Comparison of ENCODE assay signal across 1 cellular context in the genomic region with DNA sequence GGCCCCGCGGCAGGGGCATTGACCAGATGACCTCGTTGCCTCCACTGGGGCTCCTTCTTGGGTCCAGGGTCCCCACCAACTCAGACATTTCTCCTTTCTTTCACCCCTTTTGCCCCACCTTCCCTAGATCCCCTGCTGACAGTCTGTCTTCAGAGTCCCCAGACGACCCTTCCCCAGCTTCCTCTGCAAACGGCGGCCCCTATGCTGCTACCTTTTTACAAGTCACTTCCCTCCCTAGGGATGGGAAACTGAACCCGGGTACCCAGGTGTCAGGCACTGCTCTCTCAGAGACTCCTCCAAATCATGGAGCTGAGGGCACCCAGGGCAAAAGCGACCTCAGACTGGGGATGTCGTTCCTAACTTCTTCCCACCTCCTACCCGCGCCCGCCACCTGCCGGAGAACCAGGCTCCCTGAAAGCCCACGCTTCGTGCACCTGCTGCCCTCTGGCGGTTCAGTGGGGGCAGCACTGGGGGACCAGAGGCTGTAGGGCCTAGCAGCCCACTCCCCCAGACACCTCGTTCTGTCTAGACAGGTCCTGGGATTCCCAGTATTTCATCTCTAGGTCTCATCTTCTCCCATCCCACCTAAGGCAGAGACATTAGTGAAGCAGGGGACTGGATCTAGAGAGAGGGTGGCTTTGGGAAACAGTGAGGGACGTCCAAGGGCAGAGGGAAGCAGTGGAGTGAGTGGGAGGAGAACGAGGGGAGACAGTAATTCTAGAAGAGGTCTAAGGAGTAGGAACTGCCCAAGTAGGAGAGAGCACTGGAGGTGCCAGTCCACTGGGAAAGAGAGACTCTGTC.
TF ChIP-seq lines count a peak whose summit lies in the region.

No MANE protein-coding gene starts in this region.

TF ChIP-seq in HEK293, 187 proteins besides CTCF, POLR2A, EP300 and RAD21 (continued from another document and continues in another):
- TF ChIP-seq, protein P1, sequence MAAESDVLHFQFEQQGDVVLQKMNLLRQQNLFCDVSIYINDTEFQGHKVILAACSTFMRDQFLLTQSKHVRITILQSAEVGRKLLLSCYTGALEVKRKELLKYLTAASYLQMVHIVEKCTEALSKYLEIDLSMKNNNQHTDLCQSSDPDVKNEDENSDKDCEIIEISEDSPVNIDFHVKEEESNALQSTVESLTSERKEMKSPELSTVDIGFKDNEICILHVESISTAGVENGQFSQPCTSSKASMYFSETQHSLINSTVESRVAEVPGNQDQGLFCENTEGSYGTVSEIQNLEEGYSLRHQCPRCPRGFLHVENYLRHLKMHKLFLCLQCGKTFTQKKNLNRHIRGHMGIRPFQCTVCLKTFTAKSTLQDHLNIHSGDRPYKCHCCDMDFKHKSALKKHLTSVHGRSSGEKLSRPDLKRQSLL (tag by site-specific recombination; IDR thresholded peaks at IDR 0.05) = 0 out of 2 replicates have a peak, but pooled peaks have one; percentile 37
- TF ChIP-seq, protein P2, sequence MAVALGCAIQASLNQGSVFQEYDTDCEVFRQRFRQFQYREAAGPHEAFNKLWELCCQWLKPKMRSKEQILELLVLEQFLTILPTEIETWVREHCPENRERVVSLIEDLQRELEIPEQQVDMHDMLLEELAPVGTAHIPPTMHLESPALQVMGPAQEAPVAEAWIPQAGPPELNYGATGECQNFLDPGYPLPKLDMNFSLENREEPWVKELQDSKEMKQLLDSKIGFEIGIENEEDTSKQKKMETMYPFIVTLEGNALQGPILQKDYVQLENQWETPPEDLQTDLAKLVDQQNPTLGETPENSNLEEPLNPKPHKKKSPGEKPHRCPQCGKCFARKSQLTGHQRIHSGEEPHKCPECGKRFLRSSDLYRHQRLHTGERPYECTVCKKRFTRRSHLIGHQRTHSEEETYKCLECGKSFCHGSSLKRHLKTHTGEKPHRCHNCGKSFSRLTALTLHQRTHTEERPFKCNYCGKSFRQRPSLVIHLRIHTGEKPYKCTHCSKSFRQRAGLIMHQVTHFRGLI (tag by site-specific recombination; IDR thresholded peaks at IDR 0.05) = 0 out of 2 replicates have a peak, but pooled peaks have one; percentile 10
- TF ChIP-seq, protein P3, sequence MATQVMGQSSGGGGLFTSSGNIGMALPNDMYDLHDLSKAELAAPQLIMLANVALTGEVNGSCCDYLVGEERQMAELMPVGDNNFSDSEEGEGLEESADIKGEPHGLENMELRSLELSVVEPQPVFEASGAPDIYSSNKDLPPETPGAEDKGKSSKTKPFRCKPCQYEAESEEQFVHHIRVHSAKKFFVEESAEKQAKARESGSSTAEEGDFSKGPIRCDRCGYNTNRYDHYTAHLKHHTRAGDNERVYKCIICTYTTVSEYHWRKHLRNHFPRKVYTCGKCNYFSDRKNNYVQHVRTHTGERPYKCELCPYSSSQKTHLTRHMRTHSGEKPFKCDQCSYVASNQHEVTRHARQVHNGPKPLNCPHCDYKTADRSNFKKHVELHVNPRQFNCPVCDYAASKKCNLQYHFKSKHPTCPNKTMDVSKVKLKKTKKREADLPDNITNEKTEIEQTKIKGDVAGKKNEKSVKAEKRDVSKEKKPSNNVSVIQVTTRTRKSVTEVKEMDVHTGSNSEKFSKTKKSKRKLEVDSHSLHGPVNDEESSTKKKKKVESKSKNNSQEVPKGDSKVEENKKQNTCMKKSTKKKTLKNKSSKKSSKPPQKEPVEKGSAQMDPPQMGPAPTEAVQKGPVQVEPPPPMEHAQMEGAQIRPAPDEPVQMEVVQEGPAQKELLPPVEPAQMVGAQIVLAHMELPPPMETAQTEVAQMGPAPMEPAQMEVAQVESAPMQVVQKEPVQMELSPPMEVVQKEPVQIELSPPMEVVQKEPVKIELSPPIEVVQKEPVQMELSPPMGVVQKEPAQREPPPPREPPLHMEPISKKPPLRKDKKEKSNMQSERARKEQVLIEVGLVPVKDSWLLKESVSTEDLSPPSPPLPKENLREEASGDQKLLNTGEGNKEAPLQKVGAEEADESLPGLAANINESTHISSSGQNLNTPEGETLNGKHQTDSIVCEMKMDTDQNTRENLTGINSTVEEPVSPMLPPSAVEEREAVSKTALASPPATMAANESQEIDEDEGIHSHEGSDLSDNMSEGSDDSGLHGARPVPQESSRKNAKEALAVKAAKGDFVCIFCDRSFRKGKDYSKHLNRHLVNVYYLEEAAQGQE (tag by site-specific recombination; IDR thresholded peaks at IDR 0.05) = 0 out of 2 replicates have a peak, but pooled peaks have one; percentile 12
- peak; percentile 81 for TF ChIP-seq ZNF366 (tag by site-specific recombination; conservative IDR thresholded peaks at IDR 0.05)
- TF ChIP-seq, protein P4, sequence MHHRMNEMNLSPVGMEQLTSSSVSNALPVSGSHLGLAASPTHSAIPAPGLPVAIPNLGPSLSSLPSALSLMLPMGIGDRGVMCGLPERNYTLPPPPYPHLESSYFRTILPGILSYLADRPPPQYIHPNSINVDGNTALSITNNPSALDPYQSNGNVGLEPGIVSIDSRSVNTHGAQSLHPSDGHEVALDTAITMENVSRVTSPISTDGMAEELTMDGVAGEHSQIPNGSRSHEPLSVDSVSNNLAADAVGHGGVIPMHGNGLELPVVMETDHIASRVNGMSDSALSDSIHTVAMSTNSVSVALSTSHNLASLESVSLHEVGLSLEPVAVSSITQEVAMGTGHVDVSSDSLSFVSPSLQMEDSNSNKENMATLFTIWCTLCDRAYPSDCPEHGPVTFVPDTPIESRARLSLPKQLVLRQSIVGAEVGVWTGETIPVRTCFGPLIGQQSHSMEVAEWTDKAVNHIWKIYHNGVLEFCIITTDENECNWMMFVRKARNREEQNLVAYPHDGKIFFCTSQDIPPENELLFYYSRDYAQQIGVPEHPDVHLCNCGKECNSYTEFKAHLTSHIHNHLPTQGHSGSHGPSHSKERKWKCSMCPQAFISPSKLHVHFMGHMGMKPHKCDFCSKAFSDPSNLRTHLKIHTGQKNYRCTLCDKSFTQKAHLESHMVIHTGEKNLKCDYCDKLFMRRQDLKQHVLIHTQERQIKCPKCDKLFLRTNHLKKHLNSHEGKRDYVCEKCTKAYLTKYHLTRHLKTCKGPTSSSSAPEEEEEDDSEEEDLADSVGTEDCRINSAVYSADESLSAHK (tag by site-specific recombination; IDR thresholded peaks at IDR 0.05) = no peak; the same call in 1 of the 2 replicates
- peak; percentile 83 for TF ChIP-seq MZF1 (tag by site-specific recombination; IDR thresholded peaks at IDR 0.05; ENCODE audit: borderline replicate concordance)
- no peak for TF ChIP-seq TCF7L2 (IDR thresholded peaks at IDR 0.05; ENCODE audit: borderline replicate concordance, low read depth, low read length)
- TF ChIP-seq KLF8 (tag by site-specific recombination; IDR thresholded peaks at IDR 0.05) = peak; percentile 34
- no peak for TF ChIP-seq ZBTB21 (tag by site-specific recombination; IDR thresholded peaks at IDR 0.05)
- peak; percentile 96 for TF ChIP-seq ZFHX2 (tag by site-specific recombination; conservative IDR thresholded peaks at IDR 0.05)
- TF ChIP-seq IKZF3 (tag by site-specific recombination; IDR thresholded peaks at IDR 0.05) = peak; percentile 89
- TF ChIP-seq ZNF623 (tag by site-specific recombination; IDR thresholded peaks at IDR 0.05) = no peak
- peak; percentile 31 for TF ChIP-seq ZNF335 (tag by site-specific recombination; conservative IDR thresholded peaks at IDR 0.05)
- peak; percentile 91 for TF ChIP-seq ZNF660 (tag by site-specific recombination; IDR thresholded peaks at IDR 0.05)
- TF ChIP-seq, protein P5, sequence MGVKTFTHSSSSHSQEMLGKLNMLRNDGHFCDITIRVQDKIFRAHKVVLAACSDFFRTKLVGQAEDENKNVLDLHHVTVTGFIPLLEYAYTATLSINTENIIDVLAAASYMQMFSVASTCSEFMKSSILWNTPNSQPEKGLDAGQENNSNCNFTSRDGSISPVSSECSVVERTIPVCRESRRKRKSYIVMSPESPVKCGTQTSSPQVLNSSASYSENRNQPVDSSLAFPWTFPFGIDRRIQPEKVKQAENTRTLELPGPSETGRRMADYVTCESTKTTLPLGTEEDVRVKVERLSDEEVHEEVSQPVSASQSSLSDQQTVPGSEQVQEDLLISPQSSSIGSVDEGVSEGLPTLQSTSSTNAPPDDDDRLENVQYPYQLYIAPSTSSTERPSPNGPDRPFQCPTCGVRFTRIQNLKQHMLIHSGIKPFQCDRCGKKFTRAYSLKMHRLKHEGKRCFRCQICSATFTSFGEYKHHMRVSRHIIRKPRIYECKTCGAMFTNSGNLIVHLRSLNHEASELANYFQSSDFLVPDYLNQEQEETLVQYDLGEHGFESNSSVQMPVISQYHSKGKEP (tag by site-specific recombination; IDR thresholded peaks at IDR 0.05) = 0 out of 2 replicates have a peak, but pooled peaks have one; percentile 24
- TF ChIP-seq PRDM1 (tag by site-specific recombination; IDR thresholded peaks at IDR 0.05) = peak; percentile 72
- TF ChIP-seq ZNF600 (tag by site-specific recombination; IDR thresholded peaks at IDR 0.05) = 0 out of 2 replicates have a peak, but pooled peaks have one; percentile 26
- TF ChIP-seq, protein P6, sequence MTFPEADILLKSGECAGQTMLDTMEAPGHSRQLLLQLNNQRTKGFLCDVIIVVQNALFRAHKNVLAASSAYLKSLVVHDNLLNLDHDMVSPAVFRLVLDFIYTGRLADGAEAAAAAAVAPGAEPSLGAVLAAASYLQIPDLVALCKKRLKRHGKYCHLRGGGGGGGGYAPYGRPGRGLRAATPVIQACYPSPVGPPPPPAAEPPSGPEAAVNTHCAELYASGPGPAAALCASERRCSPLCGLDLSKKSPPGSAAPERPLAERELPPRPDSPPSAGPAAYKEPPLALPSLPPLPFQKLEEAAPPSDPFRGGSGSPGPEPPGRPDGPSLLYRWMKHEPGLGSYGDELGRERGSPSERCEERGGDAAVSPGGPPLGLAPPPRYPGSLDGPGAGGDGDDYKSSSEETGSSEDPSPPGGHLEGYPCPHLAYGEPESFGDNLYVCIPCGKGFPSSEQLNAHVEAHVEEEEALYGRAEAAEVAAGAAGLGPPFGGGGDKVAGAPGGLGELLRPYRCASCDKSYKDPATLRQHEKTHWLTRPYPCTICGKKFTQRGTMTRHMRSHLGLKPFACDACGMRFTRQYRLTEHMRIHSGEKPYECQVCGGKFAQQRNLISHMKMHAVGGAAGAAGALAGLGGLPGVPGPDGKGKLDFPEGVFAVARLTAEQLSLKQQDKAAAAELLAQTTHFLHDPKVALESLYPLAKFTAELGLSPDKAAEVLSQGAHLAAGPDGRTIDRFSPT (tag by site-specific recombination; IDR thresholded peaks at IDR 0.05) = peak; percentile 58; the same call in 1 of the 2 replicates
- TF ChIP-seq ZNF2 (tag by site-specific recombination; IDR thresholded peaks at IDR 0.05) = peak; percentile 92
- peak; percentile 65; the same call in 1 of the 2 replicates for TF ChIP-seq ZNF324 (tag by site-specific recombination; IDR thresholded peaks at IDR 0.05)
- TF ChIP-seq ZXDB (tag by site-specific recombination; IDR thresholded peaks at IDR 0.05) = peak; percentile 38; the same call in 1 of the 2 replicates
- TF ChIP-seq ZEB2 (tag by site-specific recombination; IDR thresholded peaks at IDR 0.05) = peak; percentile 41; the same call in 1 of the 2 replicates
- TF ChIP-seq, protein P7, sequence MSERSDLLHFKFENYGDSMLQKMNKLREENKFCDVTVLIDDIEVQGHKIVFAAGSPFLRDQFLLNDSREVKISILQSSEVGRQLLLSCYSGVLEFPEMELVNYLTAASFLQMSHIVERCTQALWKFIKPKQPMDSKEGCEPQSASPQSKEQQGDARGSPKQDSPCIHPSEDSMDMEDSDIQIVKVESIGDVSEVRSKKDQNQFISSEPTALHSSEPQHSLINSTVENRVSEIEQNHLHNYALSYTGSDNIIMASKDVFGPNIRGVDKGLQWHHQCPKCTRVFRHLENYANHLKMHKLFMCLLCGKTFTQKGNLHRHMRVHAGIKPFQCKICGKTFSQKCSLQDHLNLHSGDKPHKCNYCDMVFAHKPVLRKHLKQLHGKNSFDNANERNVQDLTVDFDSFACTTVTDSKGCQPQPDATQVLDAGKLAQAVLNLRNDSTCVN (tag by site-specific recombination; optimal IDR thresholded peaks at IDR 0.05) = peak; percentile 25
- TF ChIP-seq ZNF501 (tag by site-specific recombination; IDR thresholded peaks at IDR 0.05) = 0 out of 2 replicates have a peak, but pooled peaks have one; percentile 49
- TF ChIP-seq ZBTB48 (tag by site-specific recombination; IDR thresholded peaks at IDR 0.05) = peak; percentile 79
- TF ChIP-seq ZNF596 (tag by site-specific recombination; IDR thresholded peaks at IDR 0.05) = 0 out of 2 replicates have a peak, but pooled peaks have one; percentile 18
- TF ChIP-seq YY1 (tag by site-specific recombination; IDR thresholded peaks at IDR 0.05) = 0 out of 2 replicates have a peak, but pooled peaks have one; percentile 36
- no peak for TF ChIP-seq ZNF701 (tag by site-specific recombination; IDR thresholded peaks at IDR 0.05)
- TF ChIP-seq ZNF621 (tag by site-specific recombination; IDR thresholded peaks at IDR 0.05) = no peak
- TF ChIP-seq ZBTB8A (tag by site-specific recombination; IDR thresholded peaks at IDR 0.05) = peak; percentile 50; the same call in 1 of the 2 replicates
- TF ChIP-seq ZNF223 (tag by site-specific recombination; IDR thresholded peaks at IDR 0.05) = peak; percentile 63; the same call in 1 of the 2 replicates
- TF ChIP-seq ZNF202 (tag by site-specific recombination; IDR thresholded peaks at IDR 0.05; ENCODE audit: borderline replicate concordance) = no peak
- TF ChIP-seq SP7 (tag by site-specific recombination; IDR thresholded peaks at IDR 0.05) = peak; percentile 66
- TF ChIP-seq, protein P8, sequence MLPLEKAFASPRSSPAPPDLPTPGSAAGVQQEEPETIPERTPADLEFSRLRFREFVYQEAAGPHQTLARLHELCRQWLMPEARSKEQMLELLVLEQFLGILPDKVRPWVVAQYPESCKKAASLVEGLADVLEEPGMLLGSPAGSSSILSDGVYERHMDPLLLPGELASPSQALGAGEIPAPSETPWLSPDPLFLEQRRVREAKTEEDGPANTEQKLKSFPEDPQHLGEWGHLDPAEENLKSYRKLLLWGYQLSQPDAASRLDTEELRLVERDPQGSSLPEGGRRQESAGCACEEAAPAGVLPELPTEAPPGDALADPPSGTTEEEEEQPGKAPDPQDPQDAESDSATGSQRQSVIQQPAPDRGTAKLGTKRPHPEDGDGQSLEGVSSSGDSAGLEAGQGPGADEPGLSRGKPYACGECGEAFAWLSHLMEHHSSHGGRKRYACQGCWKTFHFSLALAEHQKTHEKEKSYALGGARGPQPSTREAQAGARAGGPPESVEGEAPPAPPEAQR (tag by site-specific recombination; IDR thresholded peaks at IDR 0.05) = 0 out of 2 replicates have a peak, but pooled peaks have one; percentile 29
- TF ChIP-seq, protein P9, sequence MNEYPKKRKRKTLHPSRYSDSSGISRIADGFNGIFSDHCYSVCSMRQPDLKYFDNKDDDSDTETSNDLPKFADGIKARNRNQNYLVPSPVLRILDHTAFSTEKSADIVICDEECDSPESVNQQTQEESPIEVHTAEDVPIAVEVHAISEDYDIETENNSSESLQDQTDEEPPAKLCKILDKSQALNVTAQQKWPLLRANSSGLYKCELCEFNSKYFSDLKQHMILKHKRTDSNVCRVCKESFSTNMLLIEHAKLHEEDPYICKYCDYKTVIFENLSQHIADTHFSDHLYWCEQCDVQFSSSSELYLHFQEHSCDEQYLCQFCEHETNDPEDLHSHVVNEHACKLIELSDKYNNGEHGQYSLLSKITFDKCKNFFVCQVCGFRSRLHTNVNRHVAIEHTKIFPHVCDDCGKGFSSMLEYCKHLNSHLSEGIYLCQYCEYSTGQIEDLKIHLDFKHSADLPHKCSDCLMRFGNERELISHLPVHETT (tag by site-specific recombination; IDR thresholded peaks at IDR 0.05) = 0 out of 2 replicates have a peak, but pooled peaks have one; percentile 57
